8 cellular contexts compared by ENCODE assay signal in the genomic region with DNA sequence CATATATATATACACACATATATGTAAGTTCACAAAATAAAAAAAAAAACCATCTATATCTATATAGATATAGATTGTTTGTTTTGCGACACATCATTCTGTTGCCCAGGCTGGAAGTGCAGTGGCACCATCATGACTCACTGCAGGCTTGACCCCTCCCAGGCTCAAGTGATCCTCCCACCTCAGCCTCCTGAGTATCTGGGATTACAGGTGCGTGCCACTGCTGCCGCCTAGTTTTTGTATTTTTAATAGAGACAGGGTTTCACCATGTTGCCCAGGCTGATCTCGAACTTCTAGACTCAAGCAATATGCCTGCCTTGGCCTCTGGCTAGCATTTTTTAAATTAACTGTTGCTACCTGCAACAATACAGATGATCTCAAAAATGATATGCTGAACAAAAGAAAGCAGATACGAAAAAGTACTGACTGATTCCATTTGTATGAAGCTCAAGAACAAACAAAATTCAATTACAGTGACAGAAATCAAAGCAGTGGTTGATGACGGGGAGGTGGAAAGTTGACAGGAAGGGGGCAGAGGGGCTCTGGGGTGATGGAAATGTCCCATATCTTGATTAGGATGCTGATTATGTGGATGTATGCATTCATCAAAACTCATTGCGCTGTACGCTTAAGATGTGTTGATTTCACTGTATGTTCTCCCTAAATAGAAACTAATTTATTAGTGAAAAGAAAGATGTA. TPM values are rescaled to one million over a fixed set of nuclear protein-coding genes. Genes with fewer than 3 reads are reported as not detected.
DNase-seq lines count a peak whose midpoint lies in the region; ATAC-seq and TF ChIP-seq lines count a peak whose summit lies in the region.

No MANE protein-coding gene starts in this region.

- DNase-seq in EL, result peak; percentile 45
- DNase-seq in activated CD4-positive, alpha-beta memory T cell treated with anti-CD3 and anti-CD28 coated beads, Interleukin-2, amount 10 ng/mL, durations not matched to agents 7 days and 5 days, result peak; percentile 72
- no peak for DNase-seq in lower lobe of right lung
- no peak for DNase-seq in NCI-H1930 (lab: John Stamatoyannopoulos, UW)
- DNase-seq in left ventricle myocardium inferior, result no peak

- H3K36me3 ChIP-seq in lower lobe of right lung (no peaks in the 10 kb centered on the region), left ventricle myocardium inferior (no peaks in the 10 kb centered on the region)

- ATAC-seq in HG02885 (IDR thresholded peaks at IDR 0.05; ENCODE audit: poor library complexity, unreplicated experiment), result peak; percentile 19
- peak in 1 of 2 donors; percentile 48 for ATAC-seq in lower lobe of right lung
- no peak for ATAC-seq in HG03039 (IDR thresholded peaks at IDR 0.05; ENCODE audit: unreplicated experiment)
- ATAC-seq in GM21786 (IDR thresholded peaks at IDR 0.05; ENCODE audit: unreplicated experiment), result no peak

- POLR2A ChIA-PET in activated CD4-positive, alpha-beta memory T cell treated with anti-CD3 and anti-CD28 coated beads, Interleukin-2, amount 10 ng/mL, durations not matched to agents 7 days and 5 days (lab: Charles Lee), result interaction anchor here (0.8 to 10.3 kb wide), 12 partner anchors 7 to 380 kb away, joined by 3 to 94 read pairs (median 8); a partner anchor contains a TSS

- H3K27ac ChIP-seq in lower lobe of right lung (peak overlapping the region; percentile 76), left ventricle myocardium inferior (replicated peaks) (no peak overlapping the region)

- peak overlapping the region; percentile 75 for H3K4me3 Mint-ChIP-seq in activated CD4-positive, alpha-beta memory T cell treated with anti-CD3 and anti-CD28 coated beads, Interleukin-2, amount 10 ng/mL, durations not matched to agents 7 days and 5 days

- TF ChIP-seq CTCF in lower lobe of right lung (IDR thresholded peaks at IDR 0.05), result no peak
- no peak for TF ChIP-seq CTCF in left ventricle myocardium inferior (IDR thresholded peaks at IDR 0.05; ENCODE audit: borderline replicate concordance)

- no peaks in the 10 kb centered on the region for H3K9me3 Mint-ChIP-seq in activated CD4-positive, alpha-beta memory T cell treated with anti-CD3 and anti-CD28 coated beads, Interleukin-2, amount 10 ng/mL, durations not matched to agents 7 days and 5 days

- no peaks in the 10 kb centered on the region for H3K27me3 Mint-ChIP-seq in activated CD4-positive, alpha-beta memory T cell treated with anti-CD3 and anti-CD28 coated beads, Interleukin-2, amount 10 ng/mL, durations not matched to agents 7 days and 5 days

- H3K4me1 Mint-ChIP-seq in activated CD4-positive, alpha-beta memory T cell treated with anti-CD3 and anti-CD28 coated beads, Interleukin-2, amount 10 ng/mL, durations not matched to agents 7 days and 5 days, result peaks cover 72% of the 10 kb centered on the region

- H3K9me3 ChIP-seq in lower lobe of right lung, result no peaks in the 10 kb centered on the region
- no peaks in the 10 kb centered on the region for H3K9me3 ChIP-seq in left ventricle myocardium inferior (replicated peaks)

- H3K27me3 ChIP-seq in lower lobe of right lung (ENCODE audit: low read depth) (no peaks in the 10 kb centered on the region), left ventricle myocardium inferior (ENCODE audit: low read depth) (no peaks in the 10 kb centered on the region)

- H3K36me3 Mint-ChIP-seq in activated CD4-positive, alpha-beta memory T cell treated with anti-CD3 and anti-CD28 coated beads, Interleukin-2, amount 10 ng/mL, durations not matched to agents 7 days and 5 days (ENCODE audit: low read depth), result peaks cover 18% of the 10 kb centered on the region

- CTCF ChIA-PET in activated CD4-positive, alpha-beta memory T cell treated with anti-CD3 and anti-CD28 coated beads, Interleukin-2, amount 10 ng/mL, durations not matched to agents 7 days and 5 days (lab: Charles Lee), result interaction anchor here (0.9 to 4.6 kb wide), 7 partner anchors 13 to 199 kb away, joined by 3 to 49 read pairs (median 13); a partner anchor contains a TSS

- H3K4me1 ChIP-seq in lower lobe of right lung (peaks cover 24% of the 10 kb centered on the region), left ventricle myocardium inferior (peaks cover 30% of the 10 kb centered on the region)

- intact Hi-C loops in lower lobe of right lung (cut with DNase I) (no loop called here), left ventricle myocardium inferior (cut with micrococcal nuclease) (no loop called here)

- peak overlapping the region; percentile 97 for H3K27ac Mint-ChIP-seq in activated CD4-positive, alpha-beta memory T cell treated with anti-CD3 and anti-CD28 coated beads, Interleukin-2, amount 10 ng/mL, durations not matched to agents 7 days and 5 days

- peak overlapping the region; percentile 15 for H3K4me3 ChIP-seq in lower lobe of right lung
- no peak overlapping the region for H3K4me3 ChIP-seq in left ventricle myocardium inferior

RNA-seq across cellular contexts. Expression of a gene that starts 49.6 kb away (rescaled TPM):
- total RNA-seq in activated CD4-positive, alpha-beta memory T cell treated with anti-CD3 and anti-CD28 coated beads, Interleukin-2, amount 10 ng/mL, durations not matched to agents 7 days and 5 days, result 10 to 100 TPM; 83.1 to 89.4 TPM
- total RNA-seq in lower lobe of right lung, result 75.9 TPM
- total RNA-seq in left ventricle myocardium inferior, result 41.5 TPM

Comparison
In these comparisons a context has a peak if more than half of its experiments do, and no peak if none do; other contexts are left out.
1. DNase-seq: peak in EL (single experiment) and activated CD4-positive, alpha-beta memory T cell treated with anti-CD3 and anti-CD28 coated beads, Interleukin-2, amount 10 ng/mL, durations not matched to agents 7 days and 5 days (single experiment); none in lower lobe of right lung (single experiment), NCI-H1930 (0 of 2) and left ventricle myocardium inferior (single experiment).